8 cellular contexts compared by ENCODE assay signal in the genomic region with DNA sequence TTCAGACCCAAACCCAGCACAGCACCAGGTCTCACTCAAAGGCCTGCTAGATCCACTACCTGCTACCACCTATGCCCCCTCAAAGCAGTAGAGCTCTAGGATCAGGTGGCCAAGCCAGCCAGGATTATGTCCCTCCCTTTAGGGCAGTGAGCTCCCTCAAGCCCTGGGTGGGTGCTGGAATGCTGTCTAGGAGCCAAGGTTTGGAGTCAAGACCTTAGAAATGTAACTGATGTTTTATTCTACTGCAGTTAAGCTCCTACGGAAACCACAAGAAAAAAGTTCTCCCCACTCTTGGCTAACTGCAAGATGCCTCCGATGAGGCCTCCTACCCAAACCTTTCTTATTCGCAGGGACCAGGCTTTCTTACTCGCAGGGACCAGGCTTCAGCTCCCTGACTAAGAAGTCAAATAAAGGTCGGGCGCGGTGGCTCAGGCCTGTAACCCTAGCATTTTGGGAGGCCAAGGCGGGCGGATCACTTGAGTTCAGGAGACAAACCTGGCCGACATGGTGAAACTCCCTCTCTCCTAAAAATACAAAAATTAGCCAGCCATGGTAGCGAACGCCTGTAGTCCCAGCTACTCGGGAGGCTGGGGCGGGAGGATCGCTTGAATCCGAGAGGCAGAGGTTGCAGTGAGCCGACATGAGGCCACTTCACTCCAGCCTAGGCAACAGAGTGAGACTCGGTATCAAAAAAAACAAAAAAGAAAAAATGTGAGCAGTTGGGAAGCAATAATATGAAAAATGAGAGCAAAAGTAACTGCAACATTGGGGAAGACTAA.
DNase-seq lines count a peak whose midpoint lies in the region; ATAC-seq and TF ChIP-seq lines count a peak whose summit lies in the region.

No MANE protein-coding gene starts in this region.

- H3K27ac ChIP-seq in BLaER1 treated with 17β-estradiol and CSF1 and Interleukin-3, amounts not matched to agents 10 nM and 100 nM: peak overlapping the region in 10 of 11 experiments; percentile 94 to 99 (median 98); a peak in 19 of 22 replicates
- peak overlapping the region; percentile 70; the same call in 1 of the 2 replicates for H3K27ac ChIP-seq in MM.1S (ENCODE audit: low read length)

- peaks cover 51 to 78% (median 70%) of the 10 kb centered on the region in 10 experiments for H3K4me1 ChIP-seq in BLaER1 treated with 17β-estradiol and CSF1 and Interleukin-3, amounts not matched to agents 10 nM and 100 nM
- H3K4me1 ChIP-seq in MM.1S (ENCODE audit: low read length): peaks cover 4% of the 10 kb centered on the region

- no peak for ATAC-seq in HG02840 (IDR thresholded peaks at IDR 0.05; ENCODE audit: low FRiP score, unreplicated experiment)

- H3K36me3 ChIP-seq in BLaER1 treated with 17β-estradiol and CSF1 and Interleukin-3, amounts not matched to agents 10 nM and 100 nM: no peaks in the 10 kb centered on the region
- no peaks in the 10 kb centered on the region for H3K36me3 ChIP-seq in MM.1S (replicated peaks; ENCODE audit: insufficient read depth, low read length)

- H3K27ac Mint-ChIP-seq in dendritic cell treated with granulocyte-macrophage colony-stimulating factor and Interleukin-4, amounts not matched to agents 40 ng/mL and 50 ng/mL, for 4 days: peak overlapping the region; percentile 100
- peak overlapping the region; percentile 100 for H3K27ac Mint-ChIP-seq in nephron

- no peaks in the 10 kb centered on the region for H4K20me1 ChIP-seq in BLaER1 treated with 17β-estradiol and CSF1 and Interleukin-3, amounts not matched to agents 10 nM and 100 nM
- H4K20me1 ChIP-seq in MM.1S (ENCODE audit: insufficient read depth, low read length): no peaks in the 10 kb centered on the region

- TF ChIP-seq CTCF in MM.1S (IDR thresholded peaks at IDR 0.05; ENCODE audit: low read length) (no peak), nephron (IDR thresholded peaks at IDR 0.05; ENCODE audit: unreplicated experiment in 3 of 3) (no peak)

- H3F3A ChIP-seq in MM.1S (ENCODE audit: insufficient read depth, low read length): peaks cover 16% of the 10 kb centered on the region

- peaks cover 60% of the 10 kb centered on the region for H3K4me1 Mint-ChIP-seq in dendritic cell treated with granulocyte-macrophage colony-stimulating factor and Interleukin-4, amounts not matched to agents 40 ng/mL and 50 ng/mL, for 4 days (ENCODE audit: low read depth)
- peaks cover 33% of the 10 kb centered on the region for H3K4me1 Mint-ChIP-seq in nephron

- H3K79me2 ChIP-seq in MM.1S (ENCODE audit: low read length): no peaks in the 10 kb centered on the region

- H3K4me2 ChIP-seq in BLaER1 treated with 17β-estradiol and CSF1 and Interleukin-3, amounts not matched to agents 10 nM and 100 nM: peak overlapping the region; percentile 77 to 98 (median 95)
- peak overlapping the region; percentile 86 for H3K4me2 ChIP-seq in MM.1S (ENCODE audit: low read depth, low read length)

- no peak overlapping the region for H3K4me3 Mint-ChIP-seq in dendritic cell treated with granulocyte-macrophage colony-stimulating factor and Interleukin-4, amounts not matched to agents 40 ng/mL and 50 ng/mL, for 4 days
- H3K4me3 Mint-ChIP-seq in nephron: peak overlapping the region in 1 of 3 experiments; percentile 84

- peak overlapping the region; percentile 87 to 97 (median 94); a peak in 21 of 22 replicates for H3K9ac ChIP-seq in BLaER1 treated with 17β-estradiol and CSF1 and Interleukin-3, amounts not matched to agents 10 nM and 100 nM
- no peak overlapping the region for H3K9ac ChIP-seq in MM.1S (ENCODE audit: low read length)

- H3K9me2 ChIP-seq in MM.1S (replicated peaks; ENCODE audit: insufficient read depth, low read length): no peaks in the 10 kb centered on the region

- intact Hi-C loops in dendritic cell treated with granulocyte-macrophage colony-stimulating factor and Interleukin-4, amounts not matched to agents 40 ng/mL and 50 ng/mL, for 4 days (cut with micrococcal nuclease): no loop called here

- peak overlapping the region in 6 of 10 experiments; percentile 1 to 53 (median 12); a peak in 3 of 20 replicates for H3K4me3 ChIP-seq in BLaER1 treated with 17β-estradiol and CSF1 and Interleukin-3, amounts not matched to agents 10 nM and 100 nM
- H3K4me3 ChIP-seq in MM.1S (ENCODE audit: low read length): no peak overlapping the region; the same call in 1 of the 2 replicates

- peaks cover 12% of the 10 kb centered on the region for H3K36me3 Mint-ChIP-seq in dendritic cell treated with granulocyte-macrophage colony-stimulating factor and Interleukin-4, amounts not matched to agents 40 ng/mL and 50 ng/mL, for 4 days (ENCODE audit: low read depth)
- H3K36me3 Mint-ChIP-seq in nephron (ENCODE audit: low read depth): peaks cover 5% of the 10 kb centered on the region

- no peak overlapping the region for H2AFZ ChIP-seq in MM.1S (ENCODE audit: low read length)

- H3K9me3 ChIP-seq in BLaER1 treated with 17β-estradiol and CSF1 and Interleukin-3, amounts not matched to agents 10 nM and 100 nM (replicated peaks in 1 of 11): no peaks in the 10 kb centered on the region
- H3K9me3 ChIP-seq in MM.1S (replicated peaks; ENCODE audit: insufficient read depth, low read length): no peaks in the 10 kb centered on the region

- no peaks in the 10 kb centered on the region for H3K27me3 Mint-ChIP-seq in dendritic cell treated with granulocyte-macrophage colony-stimulating factor and Interleukin-4, amounts not matched to agents 40 ng/mL and 50 ng/mL, for 4 days
- H3K27me3 Mint-ChIP-seq in nephron (ENCODE audit: low read depth): peaks cover 3% of the 10 kb centered on the region

- H3K27me3 ChIP-seq in BLaER1 treated with 17β-estradiol and CSF1 and Interleukin-3, amounts not matched to agents 10 nM and 100 nM: no peaks in the 10 kb centered on the region
- peaks cover 25% of the 10 kb centered on the region for H3K27me3 ChIP-seq in MM.1S (replicated peaks; ENCODE audit: insufficient read depth, low read length)

- DNase-seq in MM.1S (no peak), DMS53 treated with DMSO at 0.1 percent for 48 hours (lab: John Stamatoyannopoulos, UW; ENCODE audit: unreplicated experiment) (no peak), AG08395 (ENCODE audit: low spot score) (no peak)
- no peak for DNase-seq in effector CD8-positive, alpha-beta T cell (lab: John Stamatoyannopoulos, UW)

- H3K9me3 Mint-ChIP-seq in dendritic cell treated with granulocyte-macrophage colony-stimulating factor and Interleukin-4, amounts not matched to agents 40 ng/mL and 50 ng/mL, for 4 days: no peaks in the 10 kb centered on the region
- H3K9me3 Mint-ChIP-seq in nephron: no peaks in the 10 kb centered on the region
